17 cellular contexts compared by ENCODE assay signal in genomic region chr3:112649478-112649735, GRCh38. TPM values are rescaled to one million over a fixed set of nuclear protein-coding genes. Genes with fewer than 3 reads are reported as not detected.
DNase-seq lines count a peak whose midpoint lies in the region; ATAC-seq and TF ChIP-seq lines count a peak whose summit lies in the region.
"Had no signal": no experiment of that assay in that cellular context is flagged by ENCODE, and none has a peak within 500 bp of the region (broad histone marks: within the 10 kb centered on the region; RNA-seq: fewer than 3 reads in every experiment).

No MANE protein-coding gene starts in this region.

- H4K20me1 ChIP-seq in fibroblast of lung (ENCODE audit: control insufficient read depth, extremely low read depth, insufficient read depth, low read length), result no peaks in the 10 kb centered on the region

- H3K27ac ChIP-seq in SJSA1 (peak overlapping the region; percentile 88), fibroblast of lung (ENCODE audit: insufficient read depth, low read length) (peak overlapping the region; percentile 40)

- no peaks in the 10 kb centered on the region for H3K9me3 Mint-ChIP-seq in activated CD8-positive, alpha-beta memory T cell treated with anti-CD3 and anti-CD28 coated beads, Interleukin-2, amount 10 ng/mL, durations not matched to agents 7 days and 5 days (ENCODE audit: low read depth)
- H3K9me3 Mint-ChIP-seq: activated naive CD4-positive, alpha-beta T cell treated with anti-CD3 and anti-CD28 coated beads, Interleukin-2, amount 50 U/mL, for 24 hours; stimulated activated effector memory CD8-positive, alpha-beta T cell treated with anti-CD3 and anti-CD28 coated beads, Interleukin-12 subunit alpha, Interleukin-12 subunit beta, amount 100 ng/mL, for 72 hours had no signal

- H3K4me3 ChIP-seq in SJSA1 (no peak overlapping the region), fibroblast of lung (replicated peaks in 1 of 4; ENCODE audit: control extremely low read depth in 1 of 4, insufficient read depth in 1 of 4, low read depth in 3 of 4, low read length in 4 of 4) (no peak overlapping the region), skeletal muscle cell (ENCODE audit: low read depth, low read length) (no peak overlapping the region), mucosa of descending colon (no peak overlapping the region)
- H3K4me3 ChIP-seq: skin epidermis had no signal

- no peak for DNase-seq in activated CD8-positive, alpha-beta memory T cell treated with anti-CD3 and anti-CD28 coated beads, Interleukin-2, amount 10 ng/mL, durations not matched to agents 7 days and 5 days
- no peak for DNase-seq in activated CD8-positive, alpha-beta memory T cell treated with anti-CD3 and anti-CD28 coated beads, Interleukin-2, amount 50 U/mL, for 4 hours
- DNase-seq in SJSA1 (ENCODE audit: low read depth in 1 of 2, low spot score in 2 of 2) (peak in 1 of 2 experiments; percentile 41), fibroblast of lung (ENCODE audit: low read depth in 2 of 2) (peak in 1 of 2 donors; percentile 98), skeletal muscle cell (ENCODE audit: low read depth) (peak; percentile 70), mucosa of descending colon (no peak), NCI-H2196 treated with DMSO at 0.1 percent for 48 hours (lab: John Stamatoyannopoulos, UW; ENCODE audit: unreplicated experiment) (no peak), GM10248 (ENCODE audit: extremely low spot score) (no peak)
- DNase-seq: cerebellar nuclear complex, COR-L47, GDM1, head of caudate nucleus, NCI-H2107 had no signal

- H3K9me3 ChIP-seq in SJSA1 (replicated peaks) (no peaks in the 10 kb centered on the region), fibroblast of lung (ENCODE audit: control insufficient read depth, insufficient read depth, low read depth, low read length) (no peaks in the 10 kb centered on the region), mucosa of descending colon (no peaks in the 10 kb centered on the region)

- no peak overlapping the region for H2AFZ ChIP-seq in fibroblast of lung (ENCODE audit: low read length)

- ATAC-seq in activated CD8-positive, alpha-beta memory T cell treated with anti-CD3 and anti-CD28 coated beads, Interleukin-2, amount 10 ng/mL, durations not matched to agents 7 days and 5 days, result no peak
- no peak for ATAC-seq in mucosa of descending colon

- H3K4me2 ChIP-seq in fibroblast of lung (ENCODE audit: extremely low read depth, insufficient read depth, low read length), result no peak overlapping the region

- no peaks in the 10 kb centered on the region for H3K27me3 ChIP-seq in SJSA1 (replicated peaks)
- H3K27me3 ChIP-seq in fibroblast of lung (ENCODE audit: control insufficient read depth, insufficient read depth, low read length), result no peaks in the 10 kb centered on the region

- CTCF ChIA-PET in activated CD8-positive, alpha-beta memory T cell treated with anti-CD3 and anti-CD28 coated beads, Interleukin-2, amount 10 ng/mL, durations not matched to agents 7 days and 5 days (lab: Charles Lee), result interaction anchor here (1.2 to 1.4 kb wide), 2 partner anchors 9 to 85 kb away, joined by 3 read pairs; no protein-coding TSS in a partner anchor
- CTCF ChIA-PET in GM10248 (lab: Yijun Ruan, JAX), result no interaction called here

- no peaks in the 10 kb centered on the region for H3K36me3 ChIP-seq in SJSA1
- H3K36me3 ChIP-seq in fibroblast of lung (ENCODE audit: control insufficient read depth, insufficient read depth, low read length), result no peaks in the 10 kb centered on the region
- no peaks in the 10 kb centered on the region for H3K36me3 ChIP-seq in mucosa of descending colon (ENCODE audit: low read depth)

- peaks cover 3% of the 10 kb centered on the region for H3K36me3 Mint-ChIP-seq in activated CD8-positive, alpha-beta memory T cell treated with anti-CD3 and anti-CD28 coated beads, Interleukin-2, amount 10 ng/mL, durations not matched to agents 7 days and 5 days
- H3K36me3 Mint-ChIP-seq: activated naive CD4-positive, alpha-beta T cell treated with anti-CD3 and anti-CD28 coated beads, Interleukin-2, amount 50 U/mL, for 24 hours; stimulated activated effector memory CD8-positive, alpha-beta T cell treated with anti-CD3 and anti-CD28 coated beads, Interleukin-12 subunit alpha, Interleukin-12 subunit beta, amount 100 ng/mL, for 72 hours; type B pancreatic cell had no signal

- no peak overlapping the region for H3K9ac ChIP-seq in fibroblast of lung (ENCODE audit: insufficient read depth, low read length)

- no peak overlapping the region for H3K4me3 Mint-ChIP-seq in activated CD8-positive, alpha-beta memory T cell treated with anti-CD3 and anti-CD28 coated beads, Interleukin-2, amount 10 ng/mL, durations not matched to agents 7 days and 5 days
- H3K4me3 Mint-ChIP-seq: activated naive CD4-positive, alpha-beta T cell treated with anti-CD3 and anti-CD28 coated beads, Interleukin-2, amount 50 U/mL, for 24 hours; stimulated activated effector memory CD8-positive, alpha-beta T cell treated with anti-CD3 and anti-CD28 coated beads, Interleukin-12 subunit alpha, Interleukin-12 subunit beta, amount 100 ng/mL, for 72 hours; type B pancreatic cell had no signal

- intact Hi-C loops in mucosa of descending colon (cut with DNase I, micrococcal nuclease), result loop anchor here (10.0 kb wide), 1 partner anchor 325 kb away; the partner anchor contains the start of gene CD200R1 (in 2 of the 2)

- peaks cover 35% of the 10 kb centered on the region for H3K4me1 Mint-ChIP-seq in activated CD8-positive, alpha-beta memory T cell treated with anti-CD3 and anti-CD28 coated beads, Interleukin-2, amount 10 ng/mL, durations not matched to agents 7 days and 5 days
- H3K4me1 Mint-ChIP-seq: activated naive CD4-positive, alpha-beta T cell treated with anti-CD3 and anti-CD28 coated beads, Interleukin-2, amount 50 U/mL, for 24 hours had no signal

- POLR2A ChIA-PET in GM10248 (lab: Yijun Ruan, JAX), result no interaction called here

- no peak for TF ChIP-seq CTCF in fibroblast of lung (conservative IDR thresholded peaks at IDR 0.05 in 1 of 2, IDR thresholded peaks at IDR 0.05 in 1 of 2; ENCODE audit: low read depth in 1 of 2, low read length in 2 of 2)
- no peak for TF ChIP-seq CTCF in mucosa of descending colon (IDR thresholded peaks at IDR 0.05)
- no peak for TF ChIP-seq CTCF in GM10248 (IDR thresholded peaks at IDR 0.05; ENCODE audit: control extremely low read depth, extremely low read depth, low read depth, missing control alignments)

- H3K79me2 ChIP-seq in fibroblast of lung (ENCODE audit: control insufficient read depth, insufficient read depth, low read length), result no peaks in the 10 kb centered on the region

- peak overlapping the region; percentile 3 for H3K27ac Mint-ChIP-seq in activated CD8-positive, alpha-beta memory T cell treated with anti-CD3 and anti-CD28 coated beads, Interleukin-2, amount 10 ng/mL, durations not matched to agents 7 days and 5 days
- H3K27ac Mint-ChIP-seq: stimulated activated effector memory CD8-positive, alpha-beta T cell treated with anti-CD3 and anti-CD28 coated beads, Interleukin-12 subunit alpha, Interleukin-12 subunit beta, amount 100 ng/mL, for 72 hours; type B pancreatic cell had no signal

- peaks cover 74% of the 10 kb centered on the region for H3K4me1 ChIP-seq in SJSA1 (replicated peaks)
- peaks cover 34% of the 10 kb centered on the region for H3K4me1 ChIP-seq in fibroblast of lung (ENCODE audit: control insufficient read depth, extremely low read depth, insufficient read depth, low read length)
- no peaks in the 10 kb centered on the region for H3K4me1 ChIP-seq in mucosa of descending colon (ENCODE audit: low read depth)

- no peaks in the 10 kb centered on the region for H3K27me3 Mint-ChIP-seq in activated CD8-positive, alpha-beta memory T cell treated with anti-CD3 and anti-CD28 coated beads, Interleukin-2, amount 10 ng/mL, durations not matched to agents 7 days and 5 days
- H3K27me3 Mint-ChIP-seq: type B pancreatic cell had no signal

RNA-seq across cellular contexts. Expression of gene CCDC80, which starts 8.5 kb away (rescaled TPM):
- total RNA-seq in activated CD8-positive, alpha-beta memory T cell treated with anti-CD3 and anti-CD28 coated beads, Interleukin-2, amount 10 ng/mL, durations not matched to agents 7 days and 5 days, result 1 to 10 TPM in 1 of 2 experiments, under 1 TPM in 1; 0.35 to 1.5 TPM
- 58.4 and 74.8 TPM in 2 replicates for total RNA-seq in SJSA1 (2014; rRNA removed; shearing (Covaris generic))
- total RNA-seq in fibroblast of lung (153 and 366 TPM in 2 replicates), mucosa of descending colon (10 to 100 TPM in 2 of 3 donors, 1 to 10 TPM in 1; 5.9 to 58.7 (median 53.2) TPM)
- polyA plus RNA-seq in fibroblast of lung, result 131 and 526 TPM in 2 replicates
- 362 and 1,849 TPM in 2 replicates for polyA plus RNA-seq in fibroblast of lung (2012)
- 162 and 660 TPM in 2 replicates for polyA minus RNA-seq in fibroblast of lung (ENCODE audit: low replicate concordance)
